ENCODE assay signal across 13 cellular contexts in the genomic region with DNA sequence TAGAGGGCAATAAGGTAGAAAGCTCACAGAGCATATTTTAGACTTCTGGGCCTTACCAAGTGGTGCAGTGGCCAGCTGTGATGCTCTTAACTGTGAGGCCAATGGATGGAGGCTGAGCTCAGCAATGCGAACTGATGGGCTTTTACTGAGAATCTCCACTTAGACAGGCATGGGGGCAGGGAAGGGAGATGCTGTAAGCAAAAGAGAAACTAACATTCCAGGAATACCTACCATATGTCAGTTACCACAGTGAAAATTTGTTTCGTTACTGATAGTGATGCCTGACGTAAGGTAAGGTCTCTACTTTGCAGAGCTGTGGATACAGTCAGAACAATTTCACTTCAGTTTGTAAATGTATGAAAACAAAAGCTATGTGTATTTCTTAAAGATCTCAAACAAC.
A peak's percentile ranks its signal among the peaks of the same experiment; 100 is the strongest.
DNase-seq lines count a peak whose midpoint lies in the region; ATAC-seq, FAIRE-seq and TF ChIP-seq lines count a peak whose summit lies in the region.
"Had no signal": no experiment of that assay in that cellular context is flagged by ENCODE, and none has a peak within 500 bp of the region (broad histone marks: within the 10 kb centered on the region; RNA-seq: fewer than 3 reads in every experiment).

No MANE protein-coding gene starts in this region.

- H3K9me3 ChIP-seq in HepG2 (ENCODE audit: low read length): no peaks in the 10 kb centered on the region
- H3K9me3 ChIP-seq in right lobe of liver: no peaks in the 10 kb centered on the region
- H3K9me3 ChIP-seq in NT2/D1 (ENCODE audit: insufficient read depth, low read length): no peaks in the 10 kb centered on the region
- H3K9me3 ChIP-seq in BE2C: no peaks in the 10 kb centered on the region
- no peaks in the 10 kb centered on the region for H3K9me3 ChIP-seq in pancreas
- H3K9me3 ChIP-seq: thyroid gland had no signal

- TF ChIP-seq POLR2A in HepG2 (IDR thresholded peaks at IDR 0.05; ENCODE audit: insufficient read depth in 1 of 2, low read depth in 2 of 2, low read length in 2 of 2) (no peak), right lobe of liver (IDR thresholded peaks at IDR 0.05) (no peak)

- BruUV-seq in HepG2 (replicated peaks; lab: Mats Ljungman, UMichigan): no TSS peak

- no peaks in the 10 kb centered on the region for H3K36me3 ChIP-seq in HepG2 (replicated peaks in 1 of 2; ENCODE audit: control insufficient read depth in 1 of 2, insufficient read depth in 2 of 2, low read length in 2 of 2)
- no peaks in the 10 kb centered on the region for H3K36me3 ChIP-seq in right lobe of liver
- H3K36me3 ChIP-seq in NT2/D1 (ENCODE audit: insufficient read depth, insufficient read length, low read length): no peaks in the 10 kb centered on the region
- no peaks in the 10 kb centered on the region for H3K36me3 ChIP-seq in BE2C
- no peaks in the 10 kb centered on the region for H3K36me3 ChIP-seq in pancreas
- H3K36me3 ChIP-seq: thyroid gland had no signal

- no peak overlapping the region for H3K4me3 ChIP-seq in HepG2 (replicated peaks in 1 of 3; ENCODE audit: insufficient read depth in 1 of 3, low read depth in 2 of 3, low read length in 3 of 3)
- H3K4me3 ChIP-seq in right lobe of liver: no peak overlapping the region
- no peak overlapping the region for H3K4me3 ChIP-seq in NT2/D1 (ENCODE audit: insufficient read length, low read depth)
- no peak overlapping the region for H3K4me3 ChIP-seq in fibroblast of villous mesenchyme (ENCODE audit: low read depth, low read length)
- no peak overlapping the region for H3K4me3 ChIP-seq in BE2C (ENCODE audit: low read depth, low read length)
- no peak overlapping the region for H3K4me3 ChIP-seq in pancreas
- H3K4me3 ChIP-seq: K562, thyroid gland had no signal

- no peaks in the 10 kb centered on the region for H4K20me1 ChIP-seq in HepG2 (ENCODE audit: insufficient read depth, low read length)

- H3K27ac ChIP-seq in HepG2 (ENCODE audit: extremely low read length, insufficient read depth, low read length): no peak overlapping the region
- no peak overlapping the region for H3K27ac ChIP-seq in right lobe of liver
- H3K27ac ChIP-seq in pancreas: no peak overlapping the region
- H3K27ac ChIP-seq: thyroid gland had no signal

- H3K9ac ChIP-seq in HepG2 (ENCODE audit: insufficient read depth, low read depth, low read length) (no peak overlapping the region), NT2/D1 (ENCODE audit: insufficient read length, low read depth) (no peak overlapping the region)

- CTCF ChIA-PET in HepG2 (lab: Yijun Ruan, JAX; ENCODE audit: low intra/inter-chr PET ratio, low total read pairs): no interaction called here

- no peak for TF ChIP-seq RAD21 in HepG2 (CRISPR knock-in tag; IDR thresholded peaks at IDR 0.05)

- H2AFZ ChIP-seq in HepG2 (ENCODE audit: low read length): no peak overlapping the region

- H3K27me3 ChIP-seq in HepG2 (ENCODE audit: control insufficient read depth in 1 of 2, insufficient read depth in 2 of 2, low read length in 2 of 2) (peaks cover 0 to 48% of the 10 kb centered on the region in 2 experiments; a peak in 4 of 5 replicates), right lobe of liver (no peaks in the 10 kb centered on the region), NT2/D1 (ENCODE audit: insufficient read depth, insufficient read length) (no peaks in the 10 kb centered on the region), BE2C (no peaks in the 10 kb centered on the region), pancreas (no peaks in the 10 kb centered on the region)
- H3K27me3 ChIP-seq: thyroid gland had no signal

- in situ Hi-C loops in HepG2 (cut with HindIII; ENCODE audit: extremely low pct_ligation_motif_present, low pct_unique_long_range_greater_than_20kb): no loop called here

- FAIRE-seq in HepG2 (lab: Jason Lieb, UNC): no peak
- no peak for FAIRE-seq in pancreas (lab: Jason Lieb, UNC)
- FAIRE-seq: K562 had no signal

- TF ChIP-seq CTCF in HepG2 (CRISPR knock-in tag; IDR thresholded peaks at IDR 0.05): no peak
- TF ChIP-seq CTCF in right lobe of liver (IDR thresholded peaks at IDR 0.05): no peak
- TF ChIP-seq CTCF in fibroblast of villous mesenchyme (IDR thresholded peaks at IDR 0.05; ENCODE audit: insufficient read depth, low read depth, low read length): no peak
- no peak for TF ChIP-seq CTCF in BE2C (IDR thresholded peaks at IDR 0.05; ENCODE audit: low read depth, low read length)
- TF ChIP-seq CTCF in pancreas (IDR thresholded peaks at IDR 0.05): no peak

- no peak overlapping the region for H3K4me2 ChIP-seq in HepG2 (ENCODE audit: low read depth, low read length)

- WGBS in HepG2 (ENCODE audit: low lambda C conversion rate): 7% methylated on average over 3 of the region's 3 CpGs
- 50% methylated on average over 3 of the region's 3 CpGs for WGBS in right lobe of liver (ENCODE audit: insufficient coverage, low coverage, low lambda C conversion rate, missing lambda C conversion rate)
- 76 to 87% methylated on average over 3 of the region's 3 CpGs for WGBS in pancreas, 2 donors

- peak; percentile 9 for DNase-seq in HepG2 (ENCODE audit: low spot score)
- no peak for DNase-seq in right lobe of liver
- DNase-seq in NT2/D1 (ENCODE audit: low read depth, low spot score): peak; percentile 42
- DNase-seq in fibroblast of villous mesenchyme (ENCODE audit: low read depth): peak; percentile 57
- DNase-seq in BE2C: no peak
- no peak for DNase-seq in DMS79 (lab: John Stamatoyannopoulos, UW)
- no peak for DNase-seq in pancreas
- DNase-seq in effector CD8-positive, alpha-beta T cell (lab: John Stamatoyannopoulos, UW): no peak
- DNase-seq: activated naive CD8-positive, alpha-beta T cell treated with anti-CD3 and anti-CD28 coated beads for 36 hours; T1000; thyroid gland had no signal

- H3K79me2 ChIP-seq in HepG2 (ENCODE audit: insufficient read depth, low read length): no peaks in the 10 kb centered on the region

- TF ChIP-seq EP300 in HepG2 (IDR thresholded peaks at IDR 0.05; ENCODE audit: low read depth in 2 of 2, low read length in 2 of 2) (no peak), HepG2 (CRISPR knock-in tag; IDR thresholded peaks at IDR 0.05; ENCODE audit: borderline replicate concordance) (no peak)

- POLR2A ChIA-PET in HepG2 (lab: Yijun Ruan, JAX): no interaction called here

- intact Hi-C loops in HepG2 (cut with micrococcal nuclease; ENCODE audit: unreplicated experiment) (no loop called here), right lobe of liver (cut with DNase I) (no loop called here), pancreas (cut with DNase I) (no loop called here)

- no peaks in the 10 kb centered on the region for H3K4me1 ChIP-seq in HepG2 (ENCODE audit: insufficient read depth, low read length)
- no peaks in the 10 kb centered on the region for H3K4me1 ChIP-seq in right lobe of liver
- no peaks in the 10 kb centered on the region for H3K4me1 ChIP-seq in NT2/D1 (ENCODE audit: insufficient read depth, insufficient read length)
- peaks cover 15% of the 10 kb centered on the region for H3K4me1 ChIP-seq in BE2C
- H3K4me1 ChIP-seq in pancreas: no peaks in the 10 kb centered on the region
- H3K4me1 ChIP-seq: thyroid gland had no signal

- no peak for ATAC-seq in HepG2
- no peak for ATAC-seq in right lobe of liver
- ATAC-seq in pancreas: no peak
- ATAC-seq: K562, sciatic nerve had no signal

TF ChIP-seq in HepG2, 621 proteins besides CTCF, POLR2A, EP300 and RAD21 (continues in another document):
- TF ChIP-seq HNRNPL (IDR thresholded peaks at IDR 0.05; ENCODE audit: low read depth, low read length) (no peak), XRCC5 (optimal IDR thresholded peaks at IDR 0.05; ENCODE audit: low read length) (no peak), CBX2 (IDR thresholded peaks at IDR 0.05; ENCODE audit: low read depth, low read length) (no peak), CBX2 (CRISPR knock-in tag; IDR thresholded peaks at IDR 0.05; ENCODE audit: low read depth) (no peak), ZNF101 (CRISPR knock-in tag; IDR thresholded peaks at IDR 0.05; ENCODE audit: borderline replicate concordance, low read depth) (no peak), ZNF30 (CRISPR knock-in tag; IDR thresholded peaks at IDR 0.05) (no peak), YEATS2 (CRISPR knock-in tag; IDR thresholded peaks at IDR 0.05; ENCODE audit: borderline replicate concordance) (no peak), ZNF766 (CRISPR knock-in tag; IDR thresholded peaks at IDR 0.05; ENCODE audit: borderline replicate concordance) (no peak), ETV6 (CRISPR knock-in tag; conservative IDR thresholded peaks at IDR 0.05) (no peak)
- TF ChIP-seq, protein P1, sequence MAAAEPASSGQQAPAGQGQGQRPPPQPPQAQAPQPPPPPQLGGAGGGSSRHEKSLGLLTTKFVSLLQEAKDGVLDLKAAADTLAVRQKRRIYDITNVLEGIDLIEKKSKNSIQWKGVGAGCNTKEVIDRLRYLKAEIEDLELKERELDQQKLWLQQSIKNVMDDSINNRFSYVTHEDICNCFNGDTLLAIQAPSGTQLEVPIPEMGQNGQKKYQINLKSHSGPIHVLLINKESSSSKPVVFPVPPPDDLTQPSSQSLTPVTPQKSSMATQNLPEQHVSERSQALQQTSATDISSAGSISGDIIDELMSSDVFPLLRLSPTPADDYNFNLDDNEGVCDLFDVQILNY (CRISPR knock-in tag; conservative IDR thresholded peaks at IDR 0.05): no peak
- TF ChIP-seq, protein P2, sequence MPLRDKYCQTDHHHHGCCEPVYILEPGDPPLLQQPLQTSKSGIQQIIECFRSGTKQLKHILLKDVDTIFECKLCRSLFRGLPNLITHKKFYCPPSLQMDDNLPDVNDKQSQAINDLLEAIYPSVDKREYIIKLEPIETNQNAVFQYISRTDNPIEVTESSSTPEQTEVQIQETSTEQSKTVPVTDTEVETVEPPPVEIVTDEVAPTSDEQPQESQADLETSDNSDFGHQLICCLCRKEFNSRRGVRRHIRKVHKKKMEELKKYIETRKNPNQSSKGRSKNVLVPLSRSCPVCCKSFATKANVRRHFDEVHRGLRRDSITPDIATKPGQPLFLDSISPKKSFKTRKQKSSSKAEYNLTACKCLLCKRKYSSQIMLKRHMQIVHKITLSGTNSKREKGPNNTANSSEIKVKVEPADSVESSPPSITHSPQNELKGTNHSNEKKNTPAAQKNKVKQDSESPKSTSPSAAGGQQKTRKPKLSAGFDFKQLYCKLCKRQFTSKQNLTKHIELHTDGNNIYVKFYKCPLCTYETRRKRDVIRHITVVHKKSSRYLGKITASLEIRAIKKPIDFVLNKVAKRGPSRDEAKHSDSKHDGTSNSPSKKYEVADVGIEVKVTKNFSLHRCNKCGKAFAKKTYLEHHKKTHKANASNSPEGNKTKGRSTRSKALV (CRISPR knock-in tag; IDR thresholded peaks at IDR 0.05): no peak
- TF ChIP-seq, protein P3, sequence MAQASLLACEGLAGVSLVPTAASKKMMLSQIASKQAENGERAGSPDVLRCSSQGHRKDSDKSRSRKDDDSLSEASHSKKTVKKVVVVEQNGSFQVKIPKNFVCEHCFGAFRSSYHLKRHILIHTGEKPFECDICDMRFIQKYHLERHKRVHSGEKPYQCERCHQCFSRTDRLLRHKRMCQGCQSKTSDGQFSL (CRISPR knock-in tag; IDR thresholded peaks at IDR 0.05): no peak

Comparison
In these comparisons a context has a peak if more than half of its experiments do, and no peak if none do; other contexts are left out.
1. DNase-seq: peak in HepG2 (single experiment), NT2/D1 (single experiment) and fibroblast of villous mesenchyme (single experiment); none in right lobe of liver (0 of 3), BE2C (single experiment), DMS79 (single experiment), pancreas (0 of 6) and effector CD8-positive, alpha-beta T cell (single experiment).